7 cellular contexts compared by ENCODE assay signal in genomic region chr3:197394126-197394463, GRCh38.
A peak's percentile ranks its signal among the peaks of the same experiment; 100 is the strongest.
DNase-seq lines count a peak whose midpoint lies in the region; ATAC-seq and TF ChIP-seq lines count a peak whose summit lies in the region.
"Not testable (repeated sequence)": the region's sequence is repeated elsewhere in the genome, so short reads cannot be mapped to it uniquely, and the experiment has no call there.

No MANE protein-coding gene starts in this region.

- POLR2A ChIA-PET in activated CD4-positive, alpha-beta T cell treated with anti-CD3 and anti-CD28 coated beads, Interleukin-2, amount 10 ng/mL, durations not matched to agents 7 days and 5 days (lab: Charles Lee), result interaction anchor here (0.5 kb wide), 1 partner anchor 335 kb away, joined by 3 read pairs; no protein-coding TSS in a partner anchor

- H3K4me3 Mint-ChIP-seq in activated CD4-positive, alpha-beta T cell treated with anti-CD3 and anti-CD28 coated beads, Interleukin-2, amount 10 ng/mL, durations not matched to agents 7 days and 5 days, result not testable (repeated sequence)

- peaks cover 17% of the 10 kb centered on the region for H3K4me1 Mint-ChIP-seq in activated CD4-positive, alpha-beta T cell treated with anti-CD3 and anti-CD28 coated beads, Interleukin-2, amount 10 ng/mL, durations not matched to agents 7 days and 5 days

- not testable (repeated sequence) for H3K9me3 Mint-ChIP-seq in activated CD4-positive, alpha-beta T cell treated with anti-CD3 and anti-CD28 coated beads, Interleukin-2, amount 10 ng/mL, durations not matched to agents 7 days and 5 days

- DNase-seq in activated CD4-positive, alpha-beta T cell treated with anti-CD3 and anti-CD28 coated beads, Interleukin-2, amount 10 ng/mL, durations not matched to agents 7 days and 5 days; brain microvascular endothelial cell; heart left ventricle; prostate gland (ENCODE audit: low spot score): not testable (repeated sequence)

- 94 to 97% (median 96%) methylated on average over 8 of the region's 8 CpGs for WGBS in heart left ventricle, 4 donors
- 75% methylated on average over 8 of the region's 8 CpGs for WGBS in prostate gland

- peaks cover 0 to 27% (median 11%) of the 10 kb centered on the region in 12 donors for H3K4me1 ChIP-seq in heart left ventricle
- H3K4me1 ChIP-seq in prostate gland (replicated peaks), result not testable (repeated sequence)

- intact Hi-C loops in heart left ventricle (cut with DNase I), result loop anchor here in 2 of 10 donors (2.0 to 5.0 kb wide), 2 partner anchors 37 to 39 kb away; no protein-coding TSS in a partner anchor
- intact Hi-C loops in prostate gland (cut with DNase I), result loop anchor here (5.0 to 10.0 kb wide), 2 partner anchors 42 to 99 kb away; partner anchors contain the start of gene DLG1

- CTCF ChIA-PET in activated CD4-positive, alpha-beta T cell treated with anti-CD3 and anti-CD28 coated beads, Interleukin-2, amount 10 ng/mL, durations not matched to agents 7 days and 5 days (lab: Charles Lee), result interaction anchor here (0.6 to 1.5 kb wide), 3 partner anchors 30 to 500 kb away, joined by 3 to 4 read pairs (median 3); no protein-coding TSS in a partner anchor

- peak overlapping the region; percentile 87 for H3K27ac ChIP-seq in brain microvascular endothelial cell
- H3K27ac ChIP-seq in heart left ventricle, result peak overlapping the region in 10 of 12 donors; percentile 11 to 88 (median 68)
- H3K27ac ChIP-seq in prostate gland, result peak overlapping the region; percentile 64

- H3K4me3 ChIP-seq in brain microvascular endothelial cell (ENCODE audit: low read depth, low read length); heart left ventricle; prostate gland: not testable (repeated sequence)

- H3K27ac Mint-ChIP-seq in activated CD4-positive, alpha-beta T cell treated with anti-CD3 and anti-CD28 coated beads, Interleukin-2, amount 10 ng/mL, durations not matched to agents 7 days and 5 days, result peak overlapping the region; percentile 61

- H3K9me3 ChIP-seq in heart left ventricle, prostate gland: not testable (repeated sequence)

- TF ChIP-seq POLR2A in heart left ventricle (IDR thresholded peaks at IDR 0.05); prostate gland (IDR thresholded peaks at IDR 0.05): not testable (repeated sequence)

- not testable (repeated sequence) for TF ChIP-seq CTCF in brain microvascular endothelial cell (IDR thresholded peaks at IDR 0.05; ENCODE audit: low read depth, low read length, missing control alignments); heart left ventricle (IDR thresholded peaks at IDR 0.05); prostate gland (IDR thresholded peaks at IDR 0.05)

- ATAC-seq in GM18909 (IDR thresholded peaks at IDR 0.05; ENCODE audit: poor library complexity, unreplicated experiment) (peak; percentile 23), GM21786 (IDR thresholded peaks at IDR 0.05; ENCODE audit: unreplicated experiment) (peak; percentile 21), HG03558 (IDR thresholded peaks at IDR 0.05; ENCODE audit: extremely low read depth, unreplicated experiment) (peak; percentile 15)
- not testable (repeated sequence) for ATAC-seq in heart left ventricle

- in situ Hi-C loops in brain microvascular endothelial cell (cut with HindIII; ENCODE audit: low pct_ligation_motif_present, low sequenced_read_pairs), result not testable (repeated sequence)

- H3K27me3 Mint-ChIP-seq in activated CD4-positive, alpha-beta T cell treated with anti-CD3 and anti-CD28 coated beads, Interleukin-2, amount 10 ng/mL, durations not matched to agents 7 days and 5 days, result not testable (repeated sequence)

- H3K27me3 ChIP-seq in brain microvascular endothelial cell (replicated peaks); heart left ventricle; prostate gland (replicated peaks; ENCODE audit: insufficient read depth): not testable (repeated sequence)

- H3K36me3 Mint-ChIP-seq in activated CD4-positive, alpha-beta T cell treated with anti-CD3 and anti-CD28 coated beads, Interleukin-2, amount 10 ng/mL, durations not matched to agents 7 days and 5 days (ENCODE audit: low read depth), result not testable (repeated sequence)

- H3K36me3 ChIP-seq in brain microvascular endothelial cell (replicated peaks); heart left ventricle; prostate gland: not testable (repeated sequence)
